In the genomic region with DNA sequence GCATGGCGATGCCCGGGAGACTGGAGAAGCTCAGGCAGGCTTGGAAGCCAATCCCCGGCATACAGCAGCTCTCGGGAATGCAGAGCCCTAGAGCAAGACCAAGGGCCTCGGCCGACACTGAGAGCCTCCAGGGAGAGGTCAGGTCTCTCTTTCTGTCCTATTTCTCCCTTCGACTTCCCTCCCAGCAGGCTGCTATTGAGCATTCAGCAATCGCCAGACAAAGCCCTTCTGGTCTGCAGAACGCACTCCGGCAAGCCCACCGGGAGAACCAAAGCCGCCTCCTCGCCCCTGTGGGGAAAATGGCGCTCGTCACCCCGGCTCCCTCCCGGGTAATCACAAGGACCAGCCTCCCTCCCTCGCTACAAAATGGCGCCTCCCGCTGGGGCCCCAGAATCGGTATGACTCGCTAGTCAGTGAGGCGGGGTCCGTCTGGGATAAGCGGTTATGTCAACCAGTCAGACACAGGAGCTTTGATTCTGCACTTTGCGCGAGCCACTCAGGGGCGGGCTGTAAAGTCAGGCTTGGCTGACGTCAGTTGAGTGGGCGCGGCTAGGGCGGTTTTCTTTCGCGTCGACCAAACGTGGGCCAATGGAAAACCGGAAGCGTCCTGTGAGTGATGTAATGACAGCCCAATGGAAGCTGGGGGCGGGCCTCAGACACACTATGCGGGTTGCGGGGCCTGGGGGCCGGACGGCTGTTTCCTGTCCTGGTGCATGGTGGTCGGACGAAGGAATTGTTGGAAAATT, we compare ENCODE assay signal across 8 cellular contexts. TPM values are rescaled to one million over a fixed set of nuclear protein-coding genes. Genes with fewer than 3 reads are reported as not detected.
DNase-seq lines count a peak whose midpoint lies in the region; ATAC-seq and TF ChIP-seq lines count a peak whose summit lies in the region.

Gene ZNF143 (plus strand): TSS at position 691 of the 746 bp plus-strand sequence. CDS start 10,297 bp downstream, outside the sequence.

- in situ Hi-C loops in ACHN (cut with HindIII; ENCODE audit: low pct_ligation_motif_present, low pct_unique_long_range_greater_than_20kb, low sequenced_read_pairs) = no loop called here
- in situ Hi-C loops in mammary epithelial cell (cut with MboI; ENCODE audit: low sequenced_read_pairs in 2 of 2) = no loop called here

- H3K4me1 ChIP-seq in mammary epithelial cell (ENCODE audit: insufficient read depth, low read length) = peaks cover 19% of the 10 kb centered on the region
- peaks cover 2% of the 10 kb centered on the region; the same call in 1 of the 2 replicates for H3K4me1 ChIP-seq in iPS-20b (ENCODE audit: insufficient read depth, low read length)

- CTCF ChIA-PET in mammary epithelial cell (lab: Charles Lee; ENCODE audit: low non-redundant PET) = interaction anchor here (0.6 to 0.7 kb wide), 3 partner anchors 46 to 300 kb away, joined by 3 read pairs; no protein-coding TSS in a partner anchor

- H3K9ac ChIP-seq in mammary epithelial cell (ENCODE audit: insufficient read depth, low read length) = peak within 1 kb of the TSS; percentile 100
- peak within 1 kb of the TSS; percentile 99 for H3K9ac ChIP-seq in iPS-20b (ENCODE audit: low read depth, low read length)

- DNase-seq in ACHN (peak; percentile 99), NCI-H2227 (lab: John Stamatoyannopoulos, UW; ENCODE audit: unreplicated experiment) (peak; percentile 100), WERI-Rb-1 (peak; percentile 100), mammary epithelial cell (peak; percentile 100)

- H3K9me3 ChIP-seq in WERI-Rb-1 (ENCODE audit: severe bottlenecking) = no peaks in the 10 kb centered on the region
- H3K9me3 ChIP-seq in mammary epithelial cell (replicated peaks; ENCODE audit: insufficient read depth, low read length) = no peaks in the 10 kb centered on the region
- H3K9me3 ChIP-seq in iPS-20b (ENCODE audit: insufficient read depth, low read depth, low read length) = no peaks in the 10 kb centered on the region

- ATAC-seq in GM18873 (IDR thresholded peaks at IDR 0.05; ENCODE audit: low FRiP score, unreplicated experiment) (peak; percentile 88), HG03139 (IDR thresholded peaks at IDR 0.05; ENCODE audit: unreplicated experiment) (peak; percentile 82)

- H3K27ac ChIP-seq in WERI-Rb-1 = peak within 1 kb of the TSS; percentile 99
- H3K27ac ChIP-seq in mammary epithelial cell (ENCODE audit: insufficient read depth, low read depth, low read length) = peak within 1 kb of the TSS; percentile 98
- H3K27ac ChIP-seq in iPS-20b (ENCODE audit: low read length) = peak within 1 kb of the TSS; percentile 99
- H3K27ac ChIP-seq in skin epidermis = peak within 1 kb of the TSS; percentile 86 to 100 (median 99)

- TF ChIP-seq CTCF in WERI-Rb-1 (IDR thresholded peaks at IDR 0.05; ENCODE audit: low read depth, low read length) (no peak), mammary epithelial cell (conservative IDR thresholded peaks at IDR 0.05 in 1 of 2, IDR thresholded peaks at IDR 0.05 in 1 of 2; ENCODE audit: extremely low read depth in 1 of 2, insufficient read depth in 1 of 2, low read depth in 1 of 2, low read length in 2 of 2) (no peak)

- H3K4me3 ChIP-seq in WERI-Rb-1 (ENCODE audit: low read depth, low read length) (peak within 1 kb of the TSS; percentile 92), mammary epithelial cell (replicated peaks in 1 of 3; ENCODE audit: insufficient read depth in 1 of 3, low read depth in 2 of 3, low read length in 3 of 3) (peak within 1 kb of the TSS; percentile 65 to 88 (median 82)), iPS-20b (ENCODE audit: low read length) (peak within 1 kb of the TSS; percentile 89), skin epidermis (peak within 1 kb of the TSS; percentile 63 to 94 (median 85))

- dilution Hi-C loops in mammary epithelial cell (cut with HindIII; ENCODE audit: low sequenced_read_pairs) = no loop called here

- BruUV-seq in mammary epithelial cell (replicated peaks; lab: Mats Ljungman, UMichigan) = TSS peak; percentile 84

- intact Hi-C loops in mammary epithelial cell (cut with micrococcal nuclease) = loop anchor here (2.0 to 5.0 kb wide), 5 partner anchors 47 to 447 kb away; no protein-coding TSS in a partner anchor

- H3K27me3 ChIP-seq in WERI-Rb-1 (ENCODE audit: insufficient read depth, low read depth, severe bottlenecking) (no peaks in the 10 kb centered on the region), mammary epithelial cell (ENCODE audit: insufficient read depth, low read length) (no peaks in the 10 kb centered on the region), iPS-20b (ENCODE audit: insufficient read depth, low read length) (no peaks in the 10 kb centered on the region)

- 1% methylated on average over 14 of the region's 45 CpGs for WGBS in mammary epithelial cell (ENCODE audit: low coverage, missing lambda C conversion rate)

- peak within 1 kb of the TSS; percentile 94 for H3K4me2 ChIP-seq in mammary epithelial cell (ENCODE audit: insufficient read depth, low read depth, low read length)

- peak within 1 kb of the TSS; percentile 71 for H2AFZ ChIP-seq in mammary epithelial cell (ENCODE audit: low read depth, low read length)

- H3K36me3 ChIP-seq in WERI-Rb-1 = no peaks in the 10 kb centered on the region; the same call in 1 of the 2 replicates
- no peaks in the 10 kb centered on the region for H3K36me3 ChIP-seq in mammary epithelial cell (ENCODE audit: insufficient read depth, low read length)
- no peaks in the 10 kb centered on the region for H3K36me3 ChIP-seq in iPS-20b (ENCODE audit: insufficient read depth, low read depth, low read length)

- peaks cover 48% of the 10 kb centered on the region for H3K79me2 ChIP-seq in mammary epithelial cell (ENCODE audit: insufficient read depth, low read length)

- H4K20me1 ChIP-seq in mammary epithelial cell (ENCODE audit: insufficient read depth, low read length) = no peaks in the 10 kb centered on the region

RNA-seq across cellular contexts. Expression of gene ZNF143, which starts in this region (rescaled TPM):
- 10 to 100 TPM; 19.5 to 22.7 TPM for total RNA-seq in mammary epithelial cell
- 25.6 TPM for polyA plus RNA-seq in mammary epithelial cell
- 31.7 TPM for polyA minus RNA-seq in mammary epithelial cell

Comparison
In these comparisons a context has a peak if more than half of its experiments do, and no peak if none do; other contexts are left out.
1. Peak in every context shown above with its lines: DNase-seq, ATAC-seq, H3K4me3 ChIP-seq and H3K27ac ChIP-seq.